8 cellular contexts compared by ENCODE assay signal in genomic region chr2:25310965-25311865, GRCh38. TPM values are rescaled to one million over a fixed set of nuclear protein-coding genes. Genes with fewer than 3 reads are reported as not detected.
DNase-seq lines count a peak whose midpoint lies in the region; ATAC-seq and TF ChIP-seq lines count a peak whose summit lies in the region.

No MANE protein-coding gene starts in this region.

- peak overlapping the region; percentile 55 for H3K27ac ChIP-seq in duodenal mucosa (ENCODE audit: low read depth, low read length)
- H3K27ac ChIP-seq in psoas muscle, result peak overlapping the region; percentile 82

- intact Hi-C loops in psoas muscle (cut with DNase I), result no loop called here

- H3K27me3 ChIP-seq in duodenal mucosa (ENCODE audit: control insufficient read depth in 1 of 2, insufficient read depth in 2 of 2, low read length in 2 of 2), result no peaks in the 10 kb centered on the region
- H3K27me3 ChIP-seq in psoas muscle (ENCODE audit: insufficient read depth in 3 of 3, low read length in 2 of 3), result no peaks in the 10 kb centered on the region

- no peak overlapping the region for H3K4me3 ChIP-seq in duodenal mucosa (ENCODE audit: low read depth in 1 of 2, low read length in 2 of 2)
- H3K4me3 ChIP-seq in psoas muscle, result peak overlapping the region; percentile 7

- H3K9me3 ChIP-seq in duodenal mucosa (ENCODE audit: control insufficient read depth in 1 of 2, low read length in 2 of 2) (no peaks in the 10 kb centered on the region), psoas muscle (no peaks in the 10 kb centered on the region)

- ATAC-seq in psoas muscle, result peak; percentile 6 to 24 (median 16)
- no peak for ATAC-seq in HG02884 (IDR thresholded peaks at IDR 0.05; ENCODE audit: unreplicated experiment)

- H3K36me3 ChIP-seq in duodenal mucosa (ENCODE audit: control insufficient read depth in 1 of 2, insufficient read depth in 2 of 2, low read length in 2 of 2) (peaks cover 13 to 18% of the 10 kb centered on the region in 2 donors), psoas muscle (ENCODE audit: insufficient read depth in 1 of 2, low read depth in 1 of 2) (peaks cover 0 to 14% of the 10 kb centered on the region in 2 donors)

- H3K9ac ChIP-seq in duodenal mucosa (ENCODE audit: low read depth in 1 of 2, low read length in 2 of 2), result no peak overlapping the region

- peaks cover 26 to 31% of the 10 kb centered on the region in 2 donors for H3K4me1 ChIP-seq in duodenal mucosa (ENCODE audit: control insufficient read depth in 1 of 2, insufficient read depth in 2 of 2, low read length in 2 of 2)
- H3K4me1 ChIP-seq in psoas muscle, result peaks cover 87% of the 10 kb centered on the region

- 15 to 25% (median 25%) methylated on average over 8 to 14 of the region's 14 CpGs for WGBS in psoas muscle, 3 donors

- TF ChIP-seq CTCF in psoas muscle (IDR thresholded peaks at IDR 0.05), result no peak

- peak; percentile 37 for DNase-seq in HT-29 (ENCODE audit: low spot score)
- DNase-seq in NCI-H526 treated with DMSO at 0.1 percent for 48 hours (lab: John Stamatoyannopoulos, UW), result peak; percentile 42
- no peak for DNase-seq in psoas muscle
- no peak for DNase-seq in AG20443 (ENCODE audit: low spot score)
- no peak for DNase-seq in stimulated activated CD4-positive, alpha-beta T cell treated with anti-CD3 and anti-CD28 coated beads, Interleukin-4, amount 100 ng/mL, for 1 hour
- DNase-seq in NK-92 (lab: John Stamatoyannopoulos, UW; ENCODE audit: unreplicated experiment), result no peak

RNA-seq across cellular contexts. Expression of gene DNMT3A, which starts 30.5 kb away (rescaled TPM):
- total RNA-seq in HT-29 (2014; rRNA removed; shearing (Covaris generic)), result 10.8 and 11.3 TPM in 2 replicates
- total RNA-seq in psoas muscle, result 10 to 100 TPM; 20.6 to 26.2 (median 21.7) TPM
- 1 to 10 TPM; 7.1 to 9.9 (median 8.4) TPM for polyA plus RNA-seq in psoas muscle

Comparison
In these comparisons a context has a peak if more than half of its experiments do, and no peak if none do; other contexts are left out.
1. DNase-seq: peak in HT-29 (single experiment) and NCI-H526 treated with DMSO at 0.1 percent for 48 hours (single experiment); none in psoas muscle (0 of 2), AG20443 (single experiment), stimulated activated CD4-positive, alpha-beta T cell treated with anti-CD3 and anti-CD28 coated beads, Interleukin-4, amount 100 ng/mL, for 1 hour (single experiment) and NK-92 (single experiment).